23 cellular contexts compared by ENCODE assay signal in the genomic region with DNA sequence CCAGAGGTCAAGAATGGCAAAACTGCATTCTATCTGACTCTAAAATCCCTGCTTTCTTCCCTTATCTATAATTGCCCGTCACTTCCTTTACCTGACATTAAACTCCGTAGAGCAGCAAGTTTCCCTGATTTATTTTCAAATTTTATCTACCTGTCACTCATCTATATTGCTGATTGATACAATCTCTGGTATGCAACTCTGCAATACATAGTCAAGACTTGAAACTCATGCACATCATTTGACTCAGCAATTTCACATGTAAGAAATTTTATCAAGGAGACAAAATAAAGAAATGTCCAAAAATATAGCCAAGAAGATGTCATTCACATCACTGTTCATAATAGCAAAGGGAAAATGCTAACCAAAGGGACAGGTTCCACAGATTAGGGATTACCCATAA. TPM values are rescaled to one million over a fixed set of nuclear protein-coding genes. Genes with fewer than 3 reads are reported as not detected.
DNase-seq lines count a peak whose midpoint lies in the region; ATAC-seq and TF ChIP-seq lines count a peak whose summit lies in the region.
"Had no signal": no experiment of that assay in that cellular context is flagged by ENCODE, and none has a peak within 500 bp of the region (broad histone marks: within the 10 kb centered on the region; RNA-seq: fewer than 3 reads in every experiment).

No MANE protein-coding gene starts in this region.

- POLR2A ChIA-PET in A673 (lab: Charles Lee; ENCODE audit: low non-redundant PET): no interaction called here
- POLR2A ChIA-PET in WTC11 (lab: Charles Lee): no interaction called here

- no peaks in the 10 kb centered on the region for H3K9me3 ChIP-seq in A673 (ENCODE audit: low read depth, low read length, poor library complexity, severe bottlenecking)
- peaks cover 0 to 36% (median 29%) of the 10 kb centered on the region in 11 experiments; a peak in 19 of 22 replicates for H3K9me3 ChIP-seq in BLaER1 treated with 17β-estradiol and CSF1 and Interleukin-3, amounts not matched to agents 10 nM and 100 nM (replicated peaks in 1 of 11)
- H3K9me3 ChIP-seq: stomach, upper lobe of right lung had no signal

- CTCF ChIA-PET in A673 (lab: Charles Lee) (no interaction called here), WTC11 (lab: Charles Lee) (no interaction called here)

- H3K9me3 Mint-ChIP-seq in WTC11: peaks cover 3% of the 10 kb centered on the region; the same call in 1 of the 2 replicates
- peaks cover 2% of the 10 kb centered on the region for H3K9me3 Mint-ChIP-seq in memory B cell
- H3K9me3 Mint-ChIP-seq: neural crest cell had no signal

- intact Hi-C loops in A673 (cut with micrococcal nuclease; ENCODE audit: unreplicated experiment): no loop called here

- peaks cover 4% of the 10 kb centered on the region for H3K36me3 Mint-ChIP-seq in WTC11
- peaks cover 23% of the 10 kb centered on the region for H3K36me3 Mint-ChIP-seq in memory B cell

- BruUV-seq in A673 (replicated peaks; lab: Mats Ljungman, UMichigan): no TSS peak

- H3K27me3 ChIP-seq in A673 (replicated peaks; ENCODE audit: insufficient read depth, low read depth, low read length, poor library complexity): no peaks in the 10 kb centered on the region
- no peaks in the 10 kb centered on the region for H3K27me3 ChIP-seq in BLaER1 treated with 17β-estradiol and CSF1 and Interleukin-3, amounts not matched to agents 10 nM and 100 nM
- H3K27me3 ChIP-seq: brain microvascular endothelial cell, stomach, upper lobe of right lung had no signal

- no peak for ATAC-seq in WTC11
- ATAC-seq in memory B cell (ENCODE audit: low read depth): no peak
- no peak for ATAC-seq in GM21737 (IDR thresholded peaks at IDR 0.05; ENCODE audit: unreplicated experiment)
- no peak for ATAC-seq in HG03175 (IDR thresholded peaks at IDR 0.05; ENCODE audit: unreplicated experiment)
- ATAC-seq: upper lobe of right lung had no signal

- H4K20me1 ChIP-seq in BLaER1 treated with 17β-estradiol and CSF1 and Interleukin-3, amounts not matched to agents 10 nM and 100 nM: peaks cover 21 to 94% (median 58%) of the 10 kb centered on the region in 11 experiments; a peak in 16 of 22 replicates

- peak overlapping the region; percentile 66 to 85 (median 74); a peak in 21 of 22 replicates for H3K4me2 ChIP-seq in BLaER1 treated with 17β-estradiol and CSF1 and Interleukin-3, amounts not matched to agents 10 nM and 100 nM

- peak overlapping the region; percentile 56 for H3K27ac ChIP-seq in A673 (ENCODE audit: low read depth, low read length, poor library complexity, severe bottlenecking)
- H3K27ac ChIP-seq in BLaER1 treated with 17β-estradiol and CSF1 and Interleukin-3, amounts not matched to agents 10 nM and 100 nM: peak overlapping the region in 8 of 11 experiments; percentile 47 to 69 (median 58); a peak in 10 of 22 replicates
- H3K27ac ChIP-seq: brain microvascular endothelial cell, skin epidermis, stomach, upper lobe of right lung had no signal

- no peak for TF ChIP-seq CTCF in A673 (conservative IDR thresholded peaks at IDR 0.05; ENCODE audit: low read depth, low read length)
- no peak for TF ChIP-seq CTCF in WTC11 (IDR thresholded peaks at IDR 0.05)

- no peak overlapping the region for H3K4me3 ChIP-seq in A673 (ENCODE audit: low read depth, low read length, poor library complexity, severe bottlenecking)
- H3K4me3 ChIP-seq in BLaER1 treated with 17β-estradiol and CSF1 and Interleukin-3, amounts not matched to agents 10 nM and 100 nM: no peak overlapping the region
- H3K4me3 ChIP-seq: skin epidermis, stomach, upper lobe of right lung had no signal

- no peak overlapping the region for H3K4me3 Mint-ChIP-seq in WTC11
- no peak overlapping the region for H3K4me3 Mint-ChIP-seq in memory B cell
- H3K4me3 Mint-ChIP-seq: activated CD4-positive, alpha-beta T cell treated with anti-CD3 and anti-CD28 coated beads, Interleukin-2, amount 10 ng/mL, durations not matched to agents 7 days and 5 days; mesothelial cell of epicardium; neural crest cell had no signal

- no peak overlapping the region for H3K9ac ChIP-seq in BLaER1 treated with 17β-estradiol and CSF1 and Interleukin-3, amounts not matched to agents 10 nM and 100 nM

- no peaks in the 10 kb centered on the region for H3K27me3 Mint-ChIP-seq in WTC11 (ENCODE audit: low read depth)
- H3K27me3 Mint-ChIP-seq in memory B cell: no peaks in the 10 kb centered on the region
- H3K27me3 Mint-ChIP-seq: activated CD4-positive, alpha-beta T cell treated with anti-CD3 and anti-CD28 coated beads, Interleukin-2, amount 10 ng/mL, durations not matched to agents 7 days and 5 days had no signal

- H3K36me3 ChIP-seq in A673 (ENCODE audit: insufficient read depth, low read length, poor library complexity, severe bottlenecking): no peaks in the 10 kb centered on the region
- H3K36me3 ChIP-seq in BLaER1 treated with 17β-estradiol and CSF1 and Interleukin-3, amounts not matched to agents 10 nM and 100 nM: peaks cover 7 to 47% (median 27%) of the 10 kb centered on the region in 11 experiments; a peak in 20 of 22 replicates
- H3K36me3 ChIP-seq: brain microvascular endothelial cell, stomach, upper lobe of right lung had no signal

- H3K27ac Mint-ChIP-seq in WTC11: peak overlapping the region; percentile 5
- peak overlapping the region; percentile 72 for H3K27ac Mint-ChIP-seq in memory B cell
- H3K27ac Mint-ChIP-seq: activated CD4-positive, alpha-beta T cell treated with anti-CD3 and anti-CD28 coated beads, Interleukin-2, amount 10 ng/mL, durations not matched to agents 7 days and 5 days; mesothelial cell of epicardium had no signal

- peaks cover 34% of the 10 kb centered on the region for H3K4me1 ChIP-seq in A673 (ENCODE audit: insufficient read depth, low read length, poor library complexity, severe bottlenecking)
- H3K4me1 ChIP-seq in BLaER1 treated with 17β-estradiol and CSF1 and Interleukin-3, amounts not matched to agents 10 nM and 100 nM: peaks cover 29 to 74% (median 49%) of the 10 kb centered on the region in 10 experiments

- peaks cover 76% of the 10 kb centered on the region for H3K4me1 Mint-ChIP-seq in WTC11
- peaks cover 52% of the 10 kb centered on the region for H3K4me1 Mint-ChIP-seq in memory B cell

- DNase-seq in A673 (ENCODE audit: low spot score) (no peak), WTC11 (ENCODE audit: low spot score) (no peak), memory B cell (ENCODE audit: low spot score in 2 of 2) (no peak), COR-L47 (lab: John Stamatoyannopoulos, UW) (no peak)
- DNase-seq: activated CD4-positive, alpha-beta T cell treated with anti-CD3 and anti-CD28 coated beads, Interleukin-2, amount 10 ng/mL, durations not matched to agents 7 days and 5 days; brain microvascular endothelial cell; cortex of kidney; DND-41; glutamatergic neuron; NCI-H187 treated with DMSO at 0.1 percent for 48 hours; NCI-H226; NCI-H774; OCI-M1; SHP77 treated with DMSO at 0.1 percent for 48 hours; stimulated activated CD4-positive, alpha-beta T cell treated with anti-CD3 and anti-CD28 coated beads, Interleukin-2, amount 100 ng/mL, for 24 hours; stomach; upper lobe of right lung had no signal

TF ChIP-seq in WTC11, 78 proteins besides CTCF, POLR2A, EP300 and RAD21 (continues in another document):
- no peak for TF ChIP-seq ELF4 (CRISPR knock-in tag; IDR thresholded peaks at IDR 0.05; ENCODE audit: low read depth)
- TF ChIP-seq, protein P1, sequence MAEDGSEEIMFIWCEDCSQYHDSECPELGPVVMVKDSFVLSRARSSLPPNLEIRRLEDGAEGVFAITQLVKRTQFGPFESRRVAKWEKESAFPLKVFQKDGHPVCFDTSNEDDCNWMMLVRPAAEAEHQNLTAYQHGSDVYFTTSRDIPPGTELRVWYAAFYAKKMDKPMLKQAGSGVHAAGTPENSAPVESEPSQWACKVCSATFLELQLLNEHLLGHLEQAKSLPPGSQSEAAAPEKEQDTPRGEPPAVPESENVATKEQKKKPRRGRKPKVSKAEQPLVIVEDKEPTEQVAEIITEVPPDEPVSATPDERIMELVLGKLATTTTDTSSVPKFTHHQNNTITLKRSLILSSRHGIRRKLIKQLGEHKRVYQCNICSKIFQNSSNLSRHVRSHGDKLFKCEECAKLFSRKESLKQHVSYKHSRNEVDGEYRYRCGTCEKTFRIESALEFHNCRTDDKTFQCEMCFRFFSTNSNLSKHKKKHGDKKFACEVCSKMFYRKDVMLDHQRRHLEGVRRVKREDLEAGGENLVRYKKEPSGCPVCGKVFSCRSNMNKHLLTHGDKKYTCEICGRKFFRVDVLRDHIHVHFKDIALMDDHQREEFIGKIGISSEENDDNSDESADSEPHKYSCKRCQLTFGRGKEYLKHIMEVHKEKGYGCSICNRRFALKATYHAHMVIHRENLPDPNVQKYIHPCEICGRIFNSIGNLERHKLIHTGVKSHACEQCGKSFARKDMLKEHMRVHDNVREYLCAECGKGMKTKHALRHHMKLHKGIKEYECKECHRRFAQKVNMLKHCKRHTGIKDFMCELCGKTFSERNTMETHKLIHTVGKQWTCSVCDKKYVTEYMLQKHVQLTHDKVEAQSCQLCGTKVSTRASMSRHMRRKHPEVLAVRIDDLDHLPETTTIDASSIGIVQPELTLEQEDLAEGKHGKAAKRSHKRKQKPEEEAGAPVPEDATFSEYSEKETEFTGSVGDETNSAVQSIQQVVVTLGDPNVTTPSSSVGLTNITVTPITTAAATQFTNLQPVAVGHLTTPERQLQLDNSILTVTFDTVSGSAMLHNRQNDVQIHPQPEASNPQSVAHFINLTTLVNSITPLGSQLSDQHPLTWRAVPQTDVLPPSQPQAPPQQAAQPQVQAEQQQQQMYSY (CRISPR knock-in tag; IDR thresholded peaks at IDR 0.05): no peak
- TF ChIP-seq, protein P2, sequence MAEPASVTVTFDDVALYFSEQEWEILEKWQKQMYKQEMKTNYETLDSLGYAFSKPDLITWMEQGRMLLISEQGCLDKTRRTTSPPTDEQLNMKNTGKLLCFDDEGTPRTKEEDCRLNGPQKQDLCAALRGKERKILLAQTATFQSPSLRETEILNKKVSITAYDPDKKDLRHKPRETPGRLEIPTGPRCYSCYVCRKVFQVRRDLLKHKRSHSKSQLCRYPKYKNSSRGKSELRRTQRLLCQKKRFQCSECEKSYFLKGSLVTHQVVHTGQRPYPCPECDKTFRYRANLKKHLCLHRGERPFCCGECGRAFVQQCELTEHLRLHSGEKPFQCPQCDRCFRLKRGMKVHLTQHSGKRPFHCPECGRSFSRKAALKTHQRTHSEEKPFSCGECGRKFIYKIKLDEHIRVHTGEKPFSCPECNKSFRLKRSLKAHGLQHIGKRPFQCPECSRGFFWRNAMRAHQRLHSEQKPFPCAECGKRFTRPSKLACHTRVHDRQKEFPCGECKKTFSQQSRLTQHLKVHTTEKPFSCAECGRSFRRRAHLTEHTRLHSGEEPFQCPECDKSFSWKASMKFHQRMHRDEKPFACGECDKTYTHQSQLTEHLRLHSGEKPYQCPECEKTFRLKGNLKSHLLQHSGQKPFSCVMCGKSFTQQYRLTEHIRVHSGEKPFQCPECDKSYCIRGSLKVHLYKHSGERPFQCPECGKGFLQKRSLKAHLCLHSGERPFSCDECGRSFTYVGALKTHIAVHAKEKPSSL (CRISPR knock-in tag; conservative IDR thresholded peaks at IDR 0.05): no peak
- no peak for TF ChIP-seq ZNF416 (CRISPR knock-in tag; IDR thresholded peaks at IDR 0.05)

RNA-seq across cellular contexts. Expression of a gene that starts 39.5 kb away (rescaled TPM):
- total RNA-seq in A673 (2021) (34.9 and 40.2 TPM in 2 replicates), WTC11 (2021) (48.4 to 52.2 TPM (median 51.2 TPM) in 3 replicates)
